ENCODE assay signal across 10 cellular contexts in genomic region chr2:13652531-13653313, GRCh38.
DNase-seq lines count a peak whose midpoint lies in the region; ATAC-seq and TF ChIP-seq lines count a peak whose summit lies in the region.
"Had no signal": no experiment of that assay in that cellular context is flagged by ENCODE, and none has a peak within 500 bp of the region (broad histone marks: within the 10 kb centered on the region; RNA-seq: fewer than 3 reads in every experiment).

No MANE protein-coding gene starts in this region.

- H3K4me3 ChIP-seq in fibroblast of pulmonary artery (replicated peaks; ENCODE audit: low read depth, low read length) (no peak overlapping the region), WERI-Rb-1 (ENCODE audit: low read depth, low read length) (no peak overlapping the region), H7 (ENCODE audit: insufficient read depth, low read depth, low read length) (no peak overlapping the region)
- H3K4me3 ChIP-seq: skin epidermis had no signal

- H3K27me3 ChIP-seq in WERI-Rb-1 (ENCODE audit: insufficient read depth, low read depth, severe bottlenecking) (no peaks in the 10 kb centered on the region), H7 (ENCODE audit: control insufficient read depth, insufficient read depth, low read length) (no peaks in the 10 kb centered on the region)

- peak; percentile 48 for ATAC-seq in GM21619 (IDR thresholded peaks at IDR 0.05; ENCODE audit: unreplicated experiment)
- ATAC-seq: left colon had no signal

- H3K27ac ChIP-seq in WERI-Rb-1: no peak overlapping the region
- H3K27ac ChIP-seq: skin epidermis had no signal

- peaks cover 9% of the 10 kb centered on the region for H3K9me3 ChIP-seq in WERI-Rb-1 (ENCODE audit: severe bottlenecking)

- TF ChIP-seq CTCF in fibroblast of pulmonary artery (IDR thresholded peaks at IDR 0.05; ENCODE audit: low read length, missing control alignments): no peak
- no peak for TF ChIP-seq CTCF in WERI-Rb-1 (IDR thresholded peaks at IDR 0.05; ENCODE audit: low read depth, low read length)

- DNase-seq in Caki2 (ENCODE audit: low read depth): peak; percentile 23
- peak; percentile 31 for DNase-seq in NCI-H69 (lab: John Stamatoyannopoulos, UW)
- DNase-seq in fibroblast of pulmonary artery (ENCODE audit: low read depth): peak; percentile 1
- no peak for DNase-seq in NCI-H1694 (lab: John Stamatoyannopoulos, UW)
- DNase-seq in HuH-7.5 (ENCODE audit: low spot score): no peak
- DNase-seq in WERI-Rb-1: no peak
- no peak for DNase-seq in H7
- DNase-seq: left colon had no signal

- H3K36me3 ChIP-seq in WERI-Rb-1: no peaks in the 10 kb centered on the region
- H3K36me3 ChIP-seq in H7 (replicated peaks; ENCODE audit: control insufficient read depth, insufficient read depth, low read length): no peaks in the 10 kb centered on the region

- in situ Hi-C loops in Caki2 (cut with HindIII; ENCODE audit: low pct_unique_long_range_greater_than_20kb, low sequenced_read_pairs): no loop called here

Comparison
In these comparisons a context has a peak if more than half of its experiments do, and no peak if none do; other contexts are left out.
1. DNase-seq: peak in Caki2 (single experiment), NCI-H69 (single experiment) and fibroblast of pulmonary artery (single experiment); none in NCI-H1694 (single experiment), HuH-7.5 (single experiment), WERI-Rb-1 (single experiment) and H7 (single experiment).